In the genomic region with DNA sequence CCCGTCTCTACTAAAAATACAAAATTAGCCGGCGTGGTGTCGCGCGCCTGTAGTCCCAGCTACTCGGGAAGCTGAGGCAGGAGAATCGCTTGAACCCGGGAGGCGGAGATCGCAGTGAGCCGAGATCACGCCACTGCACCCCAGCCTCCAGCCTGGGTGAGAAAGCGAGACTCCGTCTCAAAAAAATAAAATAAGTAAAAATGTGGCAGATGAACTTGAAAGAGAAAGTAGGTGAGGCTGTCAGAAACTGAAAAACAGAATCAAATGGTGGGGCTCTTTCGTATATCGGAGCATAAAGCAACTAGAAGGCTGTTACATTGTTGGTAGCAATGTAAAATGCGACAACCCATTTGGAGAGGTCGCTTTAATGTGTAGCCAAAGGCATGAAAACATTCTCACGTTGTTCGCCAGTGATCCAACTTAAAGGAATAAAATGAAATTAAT, we compare ENCODE assay signal across 8 cellular contexts. TPM values are rescaled to one million over a fixed set of nuclear protein-coding genes. Genes with fewer than 3 reads are reported as not detected.
DNase-seq lines count a peak whose midpoint lies in the region; ATAC-seq and TF ChIP-seq lines count a peak whose summit lies in the region.

No MANE protein-coding gene starts in this region.

- H3K9ac ChIP-seq in OCI-LY1 (ENCODE audit: low read length), result peak overlapping the region; percentile 72
- H3K9ac ChIP-seq in duodenal mucosa (ENCODE audit: low read depth in 1 of 2, low read length in 2 of 2), result peak overlapping the region; percentile 36 to 76

- no peaks in the 10 kb centered on the region for H3K9me2 ChIP-seq in OCI-LY1 (ENCODE audit: low read depth, low read length)

- no peaks in the 10 kb centered on the region for H4K20me1 ChIP-seq in OCI-LY1 (ENCODE audit: insufficient read depth, low read length)

- no peak for ATAC-seq in stimulated activated naive CD8-positive, alpha-beta T cell treated with anti-CD3 and anti-CD28 coated beads, Interleukin-15, Interleukin-2, amounts not matched to agents 100 U/mL and 50 U/mL, for 24 hours
- ATAC-seq in naive thymus-derived CD4-positive, alpha-beta T cell, result no peak

- H3K27me3 Mint-ChIP-seq in stimulated activated naive CD8-positive, alpha-beta T cell treated with anti-CD3 and anti-CD28 coated beads, Interleukin-15, Interleukin-2, amounts not matched to agents 100 ng/mL and 50 ng/mL, for 24 hours, result peaks cover 2% of the 10 kb centered on the region
- peaks cover 0 to 4% (median 0%) of the 10 kb centered on the region in 5 donors for H3K27me3 Mint-ChIP-seq in naive thymus-derived CD4-positive, alpha-beta T cell

- H2AFZ ChIP-seq in OCI-LY1 (ENCODE audit: low read length), result peak overlapping the region; percentile 51; the same call in 1 of the 2 replicates

- H3K9me3 ChIP-seq in OCI-LY1 (ENCODE audit: low read length) (0 out of 2 replicates have a peak, but pooled peaks cover 4% of the 10 kb centered on the region), duodenal mucosa (ENCODE audit: control insufficient read depth in 1 of 2, low read length in 2 of 2) (peaks cover 6 to 7% of the 10 kb centered on the region in 2 donors)
- H3K9me3 ChIP-seq in naive thymus-derived CD4-positive, alpha-beta T cell (ENCODE audit: control insufficient read depth in 2 of 3, low read length in 3 of 3), result peaks cover 0 to 5% (median 0%) of the 10 kb centered on the region in 3 experiments

- H3K27ac ChIP-seq in OCI-LY1 (ENCODE audit: low read depth, low read length, poor library complexity, severe bottlenecking) (peak overlapping the region; percentile 75), duodenal mucosa (ENCODE audit: low read depth, low read length) (peak overlapping the region; percentile 94)
- peak overlapping the region; percentile 95 for H3K27ac ChIP-seq in naive thymus-derived CD4-positive, alpha-beta T cell (ENCODE audit: low read depth, low read length)

- TF ChIP-seq CTCF in OCI-LY1 (IDR thresholded peaks at IDR 0.05; ENCODE audit: low read length), result no peak

- intact Hi-C loops in naive thymus-derived CD4-positive, alpha-beta T cell (cut with micrococcal nuclease), result loop anchor here (2.0 to 10.0 kb wide), 10 partner anchors 350 to 1396 kb away; partner anchors contain the start of genes ZNF641 (in 2 of the 2), ASB8 (in 1 of the 2), BCDIN3D (in 1 of the 2) and COX14 (in 1 of the 2)

- H3K36me3 ChIP-seq in OCI-LY1 (ENCODE audit: insufficient read depth, low read length), result peaks cover 23% of the 10 kb centered on the region
- H3K36me3 ChIP-seq in duodenal mucosa (ENCODE audit: control insufficient read depth in 1 of 2, insufficient read depth in 2 of 2, low read length in 2 of 2), result peaks cover 0 to 18% of the 10 kb centered on the region in 2 donors
- peaks cover 0 to 12% (median 0%) of the 10 kb centered on the region in 3 experiments for H3K36me3 ChIP-seq in naive thymus-derived CD4-positive, alpha-beta T cell (ENCODE audit: control insufficient read depth in 2 of 3, insufficient read depth in 3 of 3, low read length in 3 of 3)

- POLR2A ChIA-PET in naive thymus-derived CD4-positive, alpha-beta T cell (lab: Charles Lee), result interaction anchor here (0.5 to 2.4 kb wide), 2 partner anchors 44 to 518 kb away, joined by 3 to 6 read pairs; no protein-coding TSS in a partner anchor

- H3K79me2 ChIP-seq in OCI-LY1 (ENCODE audit: insufficient read depth, low read length), result peaks cover 37% of the 10 kb centered on the region

- H3F3A ChIP-seq in OCI-LY1 (ENCODE audit: insufficient read depth, low read length), result no peaks in the 10 kb centered on the region; the same call in 1 of the 2 replicates

- H3K4me3 ChIP-seq in OCI-LY1 (ENCODE audit: low read depth, low read length, poor library complexity, severe bottlenecking), result peak overlapping the region; percentile 85
- peak overlapping the region; percentile 90 to 98 for H3K4me3 ChIP-seq in duodenal mucosa (ENCODE audit: low read depth in 1 of 2, low read length in 2 of 2)
- H3K4me3 ChIP-seq in naive thymus-derived CD4-positive, alpha-beta T cell (ENCODE audit: low read length), result peak overlapping the region; percentile 65

- peak overlapping the region; percentile 84 for H3K4me2 ChIP-seq in OCI-LY1 (ENCODE audit: low read length)

- H3K27me3 ChIP-seq in OCI-LY1 (ENCODE audit: insufficient read depth, low read length) (no peaks in the 10 kb centered on the region), duodenal mucosa (ENCODE audit: control insufficient read depth in 1 of 2, insufficient read depth in 2 of 2, low read length in 2 of 2) (no peaks in the 10 kb centered on the region)
- H3K27me3 ChIP-seq in naive thymus-derived CD4-positive, alpha-beta T cell (ENCODE audit: control insufficient read depth in 2 of 2, insufficient read depth in 2 of 2, low read length in 2 of 2), result no peaks in the 10 kb centered on the region

- H3K27ac Mint-ChIP-seq in stimulated activated naive CD8-positive, alpha-beta T cell treated with anti-CD3 and anti-CD28 coated beads, Interleukin-15, Interleukin-2, amounts not matched to agents 100 ng/mL and 50 ng/mL, for 24 hours, result peak overlapping the region; percentile 95
- peak overlapping the region; percentile 95 to 99 (median 98) for H3K27ac Mint-ChIP-seq in naive thymus-derived CD4-positive, alpha-beta T cell

- peak overlapping the region; percentile 93 for H3K4me3 Mint-ChIP-seq in stimulated activated naive CD8-positive, alpha-beta T cell treated with anti-CD3 and anti-CD28 coated beads, Interleukin-15, Interleukin-2, amounts not matched to agents 100 ng/mL and 50 ng/mL, for 24 hours
- H3K4me3 Mint-ChIP-seq in naive thymus-derived CD4-positive, alpha-beta T cell, result peak overlapping the region; percentile 89 to 98 (median 94)

- H3K9me3 Mint-ChIP-seq in stimulated activated naive CD8-positive, alpha-beta T cell treated with anti-CD3 and anti-CD28 coated beads, Interleukin-15, Interleukin-2, amounts not matched to agents 100 ng/mL and 50 ng/mL, for 24 hours, result peaks cover 17% of the 10 kb centered on the region
- H3K9me3 Mint-ChIP-seq in naive thymus-derived CD4-positive, alpha-beta T cell, result peaks cover 0 to 26% (median 14%) of the 10 kb centered on the region in 11 donors

- CTCF ChIA-PET in naive thymus-derived CD4-positive, alpha-beta T cell (lab: Charles Lee), result no interaction called here

- peaks cover 26% of the 10 kb centered on the region for H3K4me1 ChIP-seq in OCI-LY1 (ENCODE audit: insufficient read depth, low read length, severe bottlenecking)
- H3K4me1 ChIP-seq in duodenal mucosa (ENCODE audit: control insufficient read depth in 1 of 2, insufficient read depth in 2 of 2, low read length in 2 of 2), result peaks cover 14 to 30% of the 10 kb centered on the region in 2 donors
- peaks cover 14 to 24% of the 10 kb centered on the region in 2 donors for H3K4me1 ChIP-seq in naive thymus-derived CD4-positive, alpha-beta T cell (ENCODE audit: control insufficient read depth in 2 of 2, insufficient read depth in 2 of 2, low read length in 2 of 2)

- H3K36me3 Mint-ChIP-seq in stimulated activated naive CD8-positive, alpha-beta T cell treated with anti-CD3 and anti-CD28 coated beads, Interleukin-15, Interleukin-2, amounts not matched to agents 100 ng/mL and 50 ng/mL, for 24 hours (ENCODE audit: low read depth), result peaks cover 59% of the 10 kb centered on the region
- peaks cover 18 to 39% (median 25%) of the 10 kb centered on the region in 5 donors for H3K36me3 Mint-ChIP-seq in naive thymus-derived CD4-positive, alpha-beta T cell

- peaks cover 38% of the 10 kb centered on the region for H3K4me1 Mint-ChIP-seq in stimulated activated naive CD8-positive, alpha-beta T cell treated with anti-CD3 and anti-CD28 coated beads, Interleukin-15, Interleukin-2, amounts not matched to agents 100 ng/mL and 50 ng/mL, for 24 hours (ENCODE audit: low read depth)
- H3K4me1 Mint-ChIP-seq in naive thymus-derived CD4-positive, alpha-beta T cell, result peaks cover 21 to 44% (median 36%) of the 10 kb centered on the region in 7 donors

- no peak for DNase-seq in stimulated activated naive CD8-positive, alpha-beta T cell treated with anti-CD3 and anti-CD28 coated beads, Interleukin-15, Interleukin-2, amounts not matched to agents 100 U/mL and 50 U/mL, for 24 hours
- DNase-seq in naive thymus-derived CD4-positive, alpha-beta T cell, result no peak
- DNase-seq in effector CD8-positive, alpha-beta T cell (lab: John Stamatoyannopoulos, UW), result no peak
- DNase-seq in D341Med (ENCODE audit: low spot score) (no peak), COLO668 (lab: John Stamatoyannopoulos, UW; ENCODE audit: unreplicated experiment) (no peak)

RNA-seq across cellular contexts. Expression of gene CCNT1, which starts 0.8 kb away (rescaled TPM):
- total RNA-seq in naive thymus-derived CD4-positive, alpha-beta T cell, result 100 to 1,000 TPM in 1 of 5 experiments, 10 to 100 TPM in 4; 62.5 to 127 (median 76.6) TPM
- 10 to 100 TPM; 11.7 to 23.8 TPM for polyA plus RNA-seq in naive thymus-derived CD4-positive, alpha-beta T cell

RNA-seq across cellular contexts. Expression of gene KANSL2, which starts 35.2 kb away (rescaled TPM):
- 100 to 1,000 TPM in 1 of 5 experiments, 10 to 100 TPM in 4; 37.5 to 117 (median 74.4) TPM for total RNA-seq in naive thymus-derived CD4-positive, alpha-beta T cell
- 10 to 100 TPM; 33.4 to 50.8 TPM for polyA plus RNA-seq in naive thymus-derived CD4-positive, alpha-beta T cell
